In genomic region chr14:82223276-82223675, GRCh38 we compare ENCODE assay signal across 23 cellular contexts.
"Had no signal": no experiment of that assay in that cellular context is flagged by ENCODE, and none has a peak within 500 bp of the region (broad histone marks: within the 10 kb centered on the region; RNA-seq: fewer than 3 reads in every experiment).

No MANE protein-coding gene starts in this region.

- H3K9me3 ChIP-seq: SJCRH30 had no signal

- H3K4me3 ChIP-seq: PC-9, Peyer's patch, SJCRH30 had no signal

- H3K4me1 ChIP-seq: Peyer's patch, SJCRH30 had no signal

- DNase-seq: KBM-7, MV-4-11, NCI-H1092, NCI-H1105 treated with DMSO at 0.1 percent for 48 hours, NCI-H1417 treated with DMSO at 0.1 percent for 48 hours, NCI-H146, NCI-H1694 treated with DMSO at 0.1 percent for 48 hours, NCI-H1930, NCI-H2081, NCI-H2107, NCI-H2227 treated with DMSO at 0.1 percent for 48 hours, NCI-H524, NCI-H526 treated with DMSO at 0.1 percent for 48 hours, NCI-H748 treated with DMSO at 0.1 percent for 48 hours, OCI-M1, PC-9, Peyer's patch, Right ventricle myocardium superior, RPMI8226, SJCRH30, T-helper 1 cell, T-helper 17 cell had no signal

- H3K4me2 ChIP-seq: PC-9 had no signal

- H2AFZ ChIP-seq: PC-9 had no signal

- H3K36me3 ChIP-seq: Peyer's patch, SJCRH30 had no signal

- ATAC-seq: SK-N-SH treated with all-trans-retinoic acid at 6 μM for 48 hours, T-helper 17 cell had no signal

- H3K27me3 ChIP-seq: Peyer's patch, SJCRH30 had no signal

- H3K27ac ChIP-seq: PC-9, Peyer's patch, SJCRH30 had no signal
